Comparison of ENCODE assay signal across 16 cellular contexts in genomic region chr2:239668651-239669050, GRCh38.
"Had no signal": no experiment of that assay in that cellular context is flagged by ENCODE, and none has a peak within 500 bp of the region (broad histone marks: within the 10 kb centered on the region; RNA-seq: fewer than 3 reads in every experiment).

No MANE protein-coding gene starts in this region.

- DNase-seq: effector memory CD8-positive, alpha-beta T cell; esophagus squamous epithelium; foreskin fibroblast; glutamatergic neuron; islet precursor cell; left ventricle myocardium inferior; lower lobe of right lung; nephron progenitor cell; ovary; small intestine; stimulated activated CD4-positive, alpha-beta T cell treated with anti-CD3 and anti-CD28 coated beads, Interleukin-12 subunit alpha, Interleukin-12 subunit beta, amount 100 ng/mL, for 4 hours; stimulated activated naive CD4-positive, alpha-beta T cell; stomach; substantia nigra; transverse colon had no signal

- ATAC-seq: effector memory CD8-positive, alpha-beta T cell; gastroesophageal sphincter; lower lobe of right lung had no signal

- FAIRE-seq: small intestine had no signal
